ENCODE assay signal across 13 cellular contexts in genomic region chr12:31922341-31923062, GRCh38. TPM values are rescaled to one million over a fixed set of nuclear protein-coding genes. Genes with fewer than 3 reads are reported as not detected.
DNase-seq lines count a peak whose midpoint lies in the region; ATAC-seq and TF ChIP-seq lines count a peak whose summit lies in the region.
"Had no signal": no experiment of that assay in that cellular context is flagged by ENCODE, and none has a peak within 500 bp of the region (broad histone marks: within the 10 kb centered on the region; RNA-seq: fewer than 3 reads in every experiment).

No MANE protein-coding gene starts in this region.

- no peak overlapping the region for H3K4me2 ChIP-seq in fibroblast of lung (ENCODE audit: extremely low read depth, insufficient read depth, low read length)
- no peak overlapping the region for H3K4me2 ChIP-seq in PC-9

- H3K27ac ChIP-seq in ACC112 (ENCODE audit: low read depth, low read length) (0 out of 2 replicates have a peak overlapping the region, but pooled peaks have one; percentile 27), SJCRH30 (no peak overlapping the region), fibroblast of lung (ENCODE audit: insufficient read depth, low read length) (no peak overlapping the region), PC-9 (no peak overlapping the region)
- H3K27ac ChIP-seq: pancreas had no signal

- no peak for TF ChIP-seq CTCF in fibroblast of lung (conservative IDR thresholded peaks at IDR 0.05 in 1 of 2, IDR thresholded peaks at IDR 0.05 in 1 of 2; ENCODE audit: low read depth in 1 of 2, low read length in 2 of 2)
- no peak for TF ChIP-seq CTCF in PC-9 (conservative IDR thresholded peaks at IDR 0.05)

- 0 out of 2 replicates have a peak, but pooled peaks cover 7% of the 10 kb centered on the region for H3F3A ChIP-seq in PC-9 (ENCODE audit: insufficient read depth, low read depth)

- H3K4me1 ChIP-seq in ACC112 (ENCODE audit: control insufficient read depth, insufficient read depth, low read length, unreplicated experiment) (no peaks in the 10 kb centered on the region), SJCRH30 (no peaks in the 10 kb centered on the region), fibroblast of lung (ENCODE audit: control insufficient read depth, extremely low read depth, insufficient read depth, low read length) (no peaks in the 10 kb centered on the region), PC-9 (replicated peaks; ENCODE audit: insufficient read depth) (no peaks in the 10 kb centered on the region)
- H3K4me1 ChIP-seq: HAP-1, left lung, pancreas had no signal

- no TSS peak for BruUV-seq in PC-9 (replicated peaks; lab: Mats Ljungman, UMichigan)

- DNase-seq in HS-27A (ENCODE audit: low read depth) (peak; percentile 59), SJCRH30 (peak; percentile 3 to 20), fibroblast of lung (ENCODE audit: low read depth in 2 of 2) (peak; percentile 19 to 68), NCI-H2107 (lab: John Stamatoyannopoulos, UW) (no peak), PC-9 (no peak)
- DNase-seq: cerebellar nuclear complex, left lung, NCI-H526 treated with DMSO at 0.1 percent for 48 hours, pancreas had no signal

- CTCF ChIA-PET in PC-9 (lab: Charles Lee) = no interaction called here

- H2AFZ ChIP-seq in ACC112 (ENCODE audit: low read length, unreplicated experiment) (no peak overlapping the region), fibroblast of lung (ENCODE audit: low read length) (no peak overlapping the region), PC-9 (no peak overlapping the region)

- H4K20me1 ChIP-seq in fibroblast of lung (ENCODE audit: control insufficient read depth, extremely low read depth, insufficient read depth, low read length) (no peaks in the 10 kb centered on the region), PC-9 (ENCODE audit: insufficient read depth) (no peaks in the 10 kb centered on the region)

- H3K9me2 ChIP-seq in PC-9 (ENCODE audit: insufficient read depth) = no peaks in the 10 kb centered on the region

- no peaks in the 10 kb centered on the region for H3K79me2 ChIP-seq in ACC112 (ENCODE audit: control insufficient read depth, insufficient read depth, low read length, unreplicated experiment)
- no peaks in the 10 kb centered on the region for H3K79me2 ChIP-seq in fibroblast of lung (ENCODE audit: control insufficient read depth, insufficient read depth, low read length)
- H3K79me2 ChIP-seq in PC-9 (ENCODE audit: low read depth) = no peaks in the 10 kb centered on the region

- POLR2A ChIA-PET in PC-9 (lab: Charles Lee; ENCODE audit: unreplicated experiment) = no interaction called here

- H3K9ac ChIP-seq in fibroblast of lung (ENCODE audit: insufficient read depth, low read length) = no peak overlapping the region

- ATAC-seq in HG02610 (IDR thresholded peaks at IDR 0.05; ENCODE audit: unreplicated experiment) = no peak
- ATAC-seq in HG02588 (IDR thresholded peaks at IDR 0.05; ENCODE audit: unreplicated experiment) = no peak
- ATAC-seq: left lung, pancreas had no signal

- H3K4me3 ChIP-seq in ACC112 (ENCODE audit: low read depth, low read length) (no peak overlapping the region), SJCRH30 (no peak overlapping the region), fibroblast of lung (replicated peaks in 1 of 4; ENCODE audit: control extremely low read depth in 1 of 4, insufficient read depth in 1 of 4, low read depth in 3 of 4, low read length in 4 of 4) (no peak overlapping the region), PC-9 (no peak overlapping the region)
- H3K4me3 ChIP-seq: HAP-1, left lung, pancreas had no signal

- intact Hi-C loops in PC-9 (cut with micrococcal nuclease; ENCODE audit: unreplicated experiment) = no loop called here

- H3K9me3 ChIP-seq in SJCRH30 (replicated peaks) (peaks cover 9% of the 10 kb centered on the region), fibroblast of lung (ENCODE audit: control insufficient read depth, insufficient read depth, low read depth, low read length) (no peaks in the 10 kb centered on the region), PC-9 (ENCODE audit: insufficient read depth, low read depth) (peaks cover 22% of the 10 kb centered on the region)
- H3K9me3 ChIP-seq: pancreas had no signal

- peaks cover 7% of the 10 kb centered on the region; the same call in 1 of the 2 replicates for H3K36me3 ChIP-seq in ACC112 (ENCODE audit: insufficient read depth, low read length)
- no peaks in the 10 kb centered on the region for H3K36me3 ChIP-seq in SJCRH30
- H3K36me3 ChIP-seq in fibroblast of lung (ENCODE audit: control insufficient read depth, insufficient read depth, low read length) = no peaks in the 10 kb centered on the region
- no peaks in the 10 kb centered on the region for H3K36me3 ChIP-seq in PC-9 (ENCODE audit: low read depth)
- H3K36me3 ChIP-seq: HAP-1, left lung, pancreas had no signal

- H3K27me3 ChIP-seq in ACC112 (ENCODE audit: insufficient read depth, low read length) = no peaks in the 10 kb centered on the region
- H3K27me3 ChIP-seq in SJCRH30 = no peaks in the 10 kb centered on the region
- no peaks in the 10 kb centered on the region for H3K27me3 ChIP-seq in fibroblast of lung (ENCODE audit: control insufficient read depth, insufficient read depth, low read length)
- H3K27me3 ChIP-seq in PC-9 (ENCODE audit: insufficient read depth, low read depth) = no peaks in the 10 kb centered on the region
- H3K27me3 ChIP-seq: left lung, pancreas had no signal

RNA-seq across cellular contexts. Expression of gene RESF1, which starts 36.7 kb away (rescaled TPM):
- 30.6 and 38.3 TPM in 2 replicates for total RNA-seq in SJCRH30 (2014; rRNA removed; shearing (Covaris generic))
- 12.7 and 15.9 TPM in 2 replicates for total RNA-seq in fibroblast of lung
- polyA plus RNA-seq in fibroblast of lung = 11.3 and 12.6 TPM in 2 replicates
- polyA plus RNA-seq in fibroblast of lung (2012) = 5.3 and 6.6 TPM in 2 replicates
- 2.2 and 2.6 TPM in 2 replicates for polyA minus RNA-seq in fibroblast of lung (ENCODE audit: low replicate concordance)
- 25.4 and 33.8 TPM in 2 replicates for total RNA-seq in PC-9 (2021)

Comparison
In these comparisons a context has a peak if more than half of its experiments do, and no peak if none do; other contexts are left out.
1. DNase-seq: peak in HS-27A (single experiment), SJCRH30 (2 of 2) and fibroblast of lung (2 of 2); none in NCI-H2107 (single experiment) and PC-9 (0 of 2).